1 cellular context compared by ENCODE assay signal in genomic region chr20:32188376-32189122, GRCh38.
TF ChIP-seq lines count a peak whose summit lies in the region.

No MANE protein-coding gene starts in this region.

TF ChIP-seq in GM23338, 12 proteins besides CTCF, POLR2A, EP300 and RAD21 (continued from another document):
- no peak for TF ChIP-seq ZNF462 (CRISPR knock-in tag; IDR thresholded peaks at IDR 0.05)
- no peak for TF ChIP-seq STAT1 (IDR thresholded peaks at IDR 0.05; ENCODE audit: unreplicated experiment)
- no peak for TF ChIP-seq POLR2AphosphoS5 (IDR thresholded peaks at IDR 0.05; ENCODE audit: low read depth)
